17 cellular contexts compared by ENCODE assay signal in genomic region chr1:10061276-10061675, GRCh38. TPM values are rescaled to one million over a fixed set of nuclear protein-coding genes. Genes with fewer than 3 reads are reported as not detected.
DNase-seq lines count a peak whose midpoint lies in the region; ATAC-seq and TF ChIP-seq lines count a peak whose summit lies in the region.
"Had no signal": no experiment of that assay in that cellular context is flagged by ENCODE, and none has a peak within 500 bp of the region (broad histone marks: within the 10 kb centered on the region; RNA-seq: fewer than 3 reads in every experiment).

No MANE protein-coding gene starts in this region.

- DNase-seq in WTC11 (ENCODE audit: low spot score) (no peak), cardiac septum (ENCODE audit: low spot score) (no peak)
- no peak for DNase-seq in activated CD4-positive, alpha-beta T cell treated with anti-CD3 and anti-CD28 coated beads, Interleukin-2, amount 50 U/mL, for 48 hours
- DNase-seq: 8988T; ACHN; BE2C; C1 segment of cervical spinal cord; CD4-positive, alpha-beta memory T cell; CD4-positive, CD25-positive, alpha-beta regulatory T cell; CD8-positive, alpha-beta memory T cell; COR-L47; DMS79 treated with DMSO at 0.1 percent for 48 hours; GF-D8 had no signal

- intact Hi-C loops in cardiac septum (cut with DNase I), result no loop called here

- ATAC-seq in WTC11, result no peak
- ATAC-seq in GM18909 (IDR thresholded peaks at IDR 0.05; ENCODE audit: poor library complexity, unreplicated experiment), result no peak

- no peak for TF ChIP-seq CTCF in WTC11 (IDR thresholded peaks at IDR 0.05)
- TF ChIP-seq CTCF in neutrophil (IDR thresholded peaks at IDR 0.05), result no peak

- no peaks in the 10 kb centered on the region for H3K9me3 Mint-ChIP-seq in WTC11
- H3K9me3 Mint-ChIP-seq: CD14-positive monocyte; CD4-positive, alpha-beta memory T cell; CD4-positive, CD25-positive, alpha-beta regulatory T cell; CD8-positive, alpha-beta memory T cell had no signal

- POLR2A ChIA-PET in WTC11 (lab: Charles Lee), result no interaction called here

- no peaks in the 10 kb centered on the region for H3K36me3 Mint-ChIP-seq in WTC11

- H3K27me3 Mint-ChIP-seq in WTC11 (ENCODE audit: low read depth), result no peaks in the 10 kb centered on the region
- H3K27me3 Mint-ChIP-seq: CD4-positive, alpha-beta memory T cell; CD4-positive, CD25-positive, alpha-beta regulatory T cell; CD8-positive, alpha-beta memory T cell had no signal

- no peak overlapping the region for H3K4me3 Mint-ChIP-seq in WTC11
- H3K4me3 Mint-ChIP-seq: CD14-positive monocyte; CD4-positive, alpha-beta memory T cell; CD4-positive, CD25-positive, alpha-beta regulatory T cell; CD8-positive, alpha-beta memory T cell had no signal

- peak overlapping the region; percentile 63 for H3K27ac ChIP-seq in neutrophil
- H3K27ac ChIP-seq: BLaER1 had no signal

- 0 out of 2 replicates have a peak overlapping the region, but pooled peaks have one; percentile 42 for H3K27ac Mint-ChIP-seq in WTC11
- H3K27ac Mint-ChIP-seq: CD14-positive monocyte; CD4-positive, alpha-beta memory T cell; CD4-positive, CD25-positive, alpha-beta regulatory T cell had no signal

- H3K36me3 ChIP-seq in neutrophil, result no peaks in the 10 kb centered on the region
- H3K36me3 ChIP-seq: BE2C had no signal

- H3K4me1 Mint-ChIP-seq in WTC11, result peaks cover 29% of the 10 kb centered on the region

- CTCF ChIA-PET in WTC11 (lab: Charles Lee), result interaction anchor here (1.3 kb wide), 1 partner anchor 91 kb away, joined by 3 read pairs; no protein-coding TSS in a partner anchor

- peaks cover 25 to 34% of the 10 kb centered on the region in 2 experiments for H3K4me1 ChIP-seq in neutrophil (ENCODE audit: control insufficient read depth in 1 of 2, insufficient read depth in 1 of 2, low read depth in 1 of 2, low read length in 1 of 2)
- H3K4me1 ChIP-seq: BE2C had no signal

- no peak overlapping the region for H3K4me3 ChIP-seq in neutrophil (ENCODE audit: low read depth in 1 of 2, low read length in 1 of 2)
- H3K4me3 ChIP-seq: BLaER1 had no signal

- no peaks in the 10 kb centered on the region for H3K9me3 ChIP-seq in neutrophil
- H3K9me3 ChIP-seq: BE2C, BLaER1 had no signal

- no peaks in the 10 kb centered on the region for H3K27me3 ChIP-seq in neutrophil
- H3K27me3 ChIP-seq: BE2C, BLaER1 had no signal

TF ChIP-seq in WTC11, 78 proteins besides CTCF, POLR2A, EP300 and RAD21:
- TF ChIP-seq, protein P1, sequence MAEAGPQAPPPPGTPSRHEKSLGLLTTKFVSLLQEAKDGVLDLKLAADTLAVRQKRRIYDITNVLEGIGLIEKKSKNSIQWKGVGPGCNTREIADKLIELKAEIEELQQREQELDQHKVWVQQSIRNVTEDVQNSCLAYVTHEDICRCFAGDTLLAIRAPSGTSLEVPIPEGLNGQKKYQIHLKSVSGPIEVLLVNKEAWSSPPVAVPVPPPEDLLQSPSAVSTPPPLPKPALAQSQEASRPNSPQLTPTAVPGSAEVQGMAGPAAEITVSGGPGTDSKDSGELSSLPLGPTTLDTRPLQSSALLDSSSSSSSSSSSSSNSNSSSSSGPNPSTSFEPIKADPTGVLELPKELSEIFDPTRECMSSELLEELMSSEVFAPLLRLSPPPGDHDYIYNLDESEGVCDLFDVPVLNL (CRISPR knock-in tag; IDR thresholded peaks at IDR 0.05; ENCODE audit: borderline replicate concordance, low read depth), result no peak
- TF ChIP-seq KAT7 (CRISPR knock-in tag; IDR thresholded peaks at IDR 0.05; ENCODE audit: borderline replicate concordance), result no peak
- TF ChIP-seq, protein P2, sequence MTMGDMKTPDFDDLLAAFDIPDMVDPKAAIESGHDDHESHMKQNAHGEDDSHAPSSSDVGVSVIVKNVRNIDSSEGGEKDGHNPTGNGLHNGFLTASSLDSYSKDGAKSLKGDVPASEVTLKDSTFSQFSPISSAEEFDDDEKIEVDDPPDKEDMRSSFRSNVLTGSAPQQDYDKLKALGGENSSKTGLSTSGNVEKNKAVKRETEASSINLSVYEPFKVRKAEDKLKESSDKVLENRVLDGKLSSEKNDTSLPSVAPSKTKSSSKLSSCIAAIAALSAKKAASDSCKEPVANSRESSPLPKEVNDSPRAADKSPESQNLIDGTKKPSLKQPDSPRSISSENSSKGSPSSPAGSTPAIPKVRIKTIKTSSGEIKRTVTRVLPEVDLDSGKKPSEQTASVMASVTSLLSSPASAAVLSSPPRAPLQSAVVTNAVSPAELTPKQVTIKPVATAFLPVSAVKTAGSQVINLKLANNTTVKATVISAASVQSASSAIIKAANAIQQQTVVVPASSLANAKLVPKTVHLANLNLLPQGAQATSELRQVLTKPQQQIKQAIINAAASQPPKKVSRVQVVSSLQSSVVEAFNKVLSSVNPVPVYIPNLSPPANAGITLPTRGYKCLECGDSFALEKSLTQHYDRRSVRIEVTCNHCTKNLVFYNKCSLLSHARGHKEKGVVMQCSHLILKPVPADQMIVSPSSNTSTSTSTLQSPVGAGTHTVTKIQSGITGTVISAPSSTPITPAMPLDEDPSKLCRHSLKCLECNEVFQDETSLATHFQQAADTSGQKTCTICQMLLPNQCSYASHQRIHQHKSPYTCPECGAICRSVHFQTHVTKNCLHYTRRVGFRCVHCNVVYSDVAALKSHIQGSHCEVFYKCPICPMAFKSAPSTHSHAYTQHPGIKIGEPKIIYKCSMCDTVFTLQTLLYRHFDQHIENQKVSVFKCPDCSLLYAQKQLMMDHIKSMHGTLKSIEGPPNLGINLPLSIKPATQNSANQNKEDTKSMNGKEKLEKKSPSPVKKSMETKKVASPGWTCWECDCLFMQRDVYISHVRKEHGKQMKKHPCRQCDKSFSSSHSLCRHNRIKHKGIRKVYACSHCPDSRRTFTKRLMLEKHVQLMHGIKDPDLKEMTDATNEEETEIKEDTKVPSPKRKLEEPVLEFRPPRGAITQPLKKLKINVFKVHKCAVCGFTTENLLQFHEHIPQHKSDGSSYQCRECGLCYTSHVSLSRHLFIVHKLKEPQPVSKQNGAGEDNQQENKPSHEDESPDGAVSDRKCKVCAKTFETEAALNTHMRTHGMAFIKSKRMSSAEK (CRISPR knock-in tag; IDR thresholded peaks at IDR 0.05; ENCODE audit: borderline replicate concordance), result no peak
- TF ChIP-seq MLX (CRISPR knock-in tag; IDR thresholded peaks at IDR 0.05), result no peak
- no peak for TF ChIP-seq RORB (CRISPR knock-in tag; IDR thresholded peaks at IDR 0.05)
- TF ChIP-seq, protein P3, sequence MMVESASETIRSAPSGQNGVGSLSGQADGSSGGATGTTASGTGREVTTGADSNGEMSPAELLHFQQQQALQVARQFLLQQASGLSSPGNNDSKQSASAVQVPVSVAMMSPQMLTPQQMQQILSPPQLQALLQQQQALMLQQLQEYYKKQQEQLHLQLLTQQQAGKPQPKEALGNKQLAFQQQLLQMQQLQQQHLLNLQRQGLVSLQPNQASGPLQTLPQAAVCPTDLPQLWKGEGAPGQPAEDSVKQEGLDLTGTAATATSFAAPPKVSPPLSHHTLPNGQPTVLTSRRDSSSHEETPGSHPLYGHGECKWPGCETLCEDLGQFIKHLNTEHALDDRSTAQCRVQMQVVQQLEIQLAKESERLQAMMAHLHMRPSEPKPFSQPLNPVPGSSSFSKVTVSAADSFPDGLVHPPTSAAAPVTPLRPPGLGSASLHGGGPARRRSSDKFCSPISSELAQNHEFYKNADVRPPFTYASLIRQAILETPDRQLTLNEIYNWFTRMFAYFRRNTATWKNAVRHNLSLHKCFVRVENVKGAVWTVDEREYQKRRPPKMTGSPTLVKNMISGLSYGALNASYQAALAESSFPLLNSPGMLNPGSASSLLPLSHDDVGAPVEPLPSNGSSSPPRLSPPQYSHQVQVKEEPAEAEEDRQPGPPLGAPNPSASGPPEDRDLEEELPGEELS (CRISPR knock-in tag; IDR thresholded peaks at IDR 0.05), result no peak
- no peak for TF ChIP-seq ZNF121 (CRISPR knock-in tag; IDR thresholded peaks at IDR 0.05)
- TF ChIP-seq, protein P4, sequence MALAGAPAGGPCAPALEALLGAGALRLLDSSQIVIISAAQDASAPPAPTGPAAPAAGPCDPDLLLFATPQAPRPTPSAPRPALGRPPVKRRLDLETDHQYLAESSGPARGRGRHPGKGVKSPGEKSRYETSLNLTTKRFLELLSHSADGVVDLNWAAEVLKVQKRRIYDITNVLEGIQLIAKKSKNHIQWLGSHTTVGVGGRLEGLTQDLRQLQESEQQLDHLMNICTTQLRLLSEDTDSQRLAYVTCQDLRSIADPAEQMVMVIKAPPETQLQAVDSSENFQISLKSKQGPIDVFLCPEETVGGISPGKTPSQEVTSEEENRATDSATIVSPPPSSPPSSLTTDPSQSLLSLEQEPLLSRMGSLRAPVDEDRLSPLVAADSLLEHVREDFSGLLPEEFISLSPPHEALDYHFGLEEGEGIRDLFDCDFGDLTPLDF (CRISPR knock-in tag; IDR thresholded peaks at IDR 0.05), result no peak
- no peak for TF ChIP-seq CREB1 (CRISPR knock-in tag; IDR thresholded peaks at IDR 0.05)
- no peak for TF ChIP-seq SOX15 (CRISPR knock-in tag; IDR thresholded peaks at IDR 0.05)

RNA-seq across cellular contexts. Expression of gene UBE4B, which starts 28.5 kb away (rescaled TPM):
- 78.0 to 80.8 TPM (median 79.6 TPM) in 3 replicates for total RNA-seq in WTC11 (2021)
- total RNA-seq in cardiac septum, result 62.1 TPM
